17 cellular contexts compared by ENCODE assay signal in the genomic region with DNA sequence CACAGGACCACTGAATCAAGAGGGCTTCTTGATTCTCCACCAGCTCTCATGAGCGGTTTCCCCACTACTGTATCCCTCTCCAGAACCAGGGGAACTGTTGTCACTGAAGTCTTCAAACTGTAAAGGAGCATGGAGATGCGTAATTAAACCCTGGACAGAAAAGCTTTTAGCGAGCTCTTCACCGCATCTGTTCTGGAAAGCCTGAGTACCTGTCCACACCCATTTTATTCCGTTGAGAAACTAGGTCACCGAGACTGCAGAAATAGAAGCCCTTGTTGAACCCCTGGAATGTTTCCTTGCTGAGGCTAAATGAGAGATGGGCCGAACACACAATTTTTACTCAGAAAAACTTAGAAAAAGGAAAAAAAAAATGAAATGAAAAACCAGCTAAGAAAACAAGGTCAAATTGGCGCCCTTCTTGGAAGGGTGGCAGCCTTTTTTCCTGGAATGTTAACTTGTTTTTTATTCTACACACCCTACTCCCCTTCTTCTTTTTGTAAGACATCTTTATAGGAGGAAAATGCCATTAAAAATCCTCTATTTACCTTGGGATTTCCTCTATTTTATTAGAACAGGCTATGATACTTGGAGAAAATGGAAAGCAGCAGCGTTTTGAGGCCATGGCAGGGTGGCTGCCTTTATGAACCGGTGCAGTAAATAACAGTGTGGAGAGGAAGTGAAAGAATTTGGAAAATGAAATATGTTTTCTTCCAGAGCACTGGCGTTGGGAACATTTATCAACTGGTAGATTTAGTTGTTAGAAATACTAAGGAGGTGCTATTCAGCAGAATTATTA. TPM values are rescaled to one million over a fixed set of nuclear protein-coding genes. Genes with fewer than 3 reads are reported as not detected.
A peak's percentile ranks its signal among the peaks of the same experiment; 100 is the strongest.
DNase-seq lines count a peak whose midpoint lies in the region; ATAC-seq and TF ChIP-seq lines count a peak whose summit lies in the region.
"Had no signal": no experiment of that assay in that cellular context is flagged by ENCODE, and none has a peak within 500 bp of the region (broad histone marks: within the 10 kb centered on the region; RNA-seq: fewer than 3 reads in every experiment).

No MANE protein-coding gene starts in this region.

- H3K4me1 ChIP-seq in right atrium auricular region (no peaks in the 10 kb centered on the region), left lung (peaks cover 0 to 16% of the 10 kb centered on the region in 2 donors), uterus (no peaks in the 10 kb centered on the region), PC-9 (replicated peaks; ENCODE audit: insufficient read depth) (no peaks in the 10 kb centered on the region)

- no peaks in the 10 kb centered on the region for H3K9me2 ChIP-seq in PC-9 (ENCODE audit: insufficient read depth)

- H3K9me3 Mint-ChIP-seq in activated CD4-positive, alpha-beta memory T cell treated with anti-CD3 and anti-CD28 coated beads, Interleukin-2, amount 10 ng/mL, durations not matched to agents 7 days and 5 days: no peaks in the 10 kb centered on the region

- peaks cover 47% of the 10 kb centered on the region for H3K4me1 Mint-ChIP-seq in activated CD4-positive, alpha-beta memory T cell treated with anti-CD3 and anti-CD28 coated beads, Interleukin-2, amount 10 ng/mL, durations not matched to agents 7 days and 5 days

- H3K36me3 Mint-ChIP-seq in activated CD4-positive, alpha-beta memory T cell treated with anti-CD3 and anti-CD28 coated beads, Interleukin-2, amount 10 ng/mL, durations not matched to agents 7 days and 5 days (ENCODE audit: low read depth): peaks cover 76% of the 10 kb centered on the region

- TF ChIP-seq POLR2A in uterus (IDR thresholded peaks at IDR 0.05): no peak

- H3K79me2 ChIP-seq in PC-9 (ENCODE audit: low read depth): no peaks in the 10 kb centered on the region

- H3K27me3 ChIP-seq in right atrium auricular region: no peaks in the 10 kb centered on the region
- no peaks in the 10 kb centered on the region for H3K27me3 ChIP-seq in left lung
- no peaks in the 10 kb centered on the region for H3K27me3 ChIP-seq in uterus
- no peaks in the 10 kb centered on the region for H3K27me3 ChIP-seq in PC-9 (ENCODE audit: insufficient read depth, low read depth)
- H3K27me3 ChIP-seq: BE2C, cardiac muscle cell, thyroid gland had no signal

- H3K27ac Mint-ChIP-seq in activated CD4-positive, alpha-beta memory T cell treated with anti-CD3 and anti-CD28 coated beads, Interleukin-2, amount 10 ng/mL, durations not matched to agents 7 days and 5 days: peak overlapping the region; percentile 81

- no peak overlapping the region for H3K4me2 ChIP-seq in PC-9

- peaks cover 8% of the 10 kb centered on the region; the same call in 1 of the 2 replicates for H3F3A ChIP-seq in PC-9 (ENCODE audit: insufficient read depth, low read depth)

- no peak overlapping the region for H2AFZ ChIP-seq in PC-9

- no peaks in the 10 kb centered on the region for H3K27me3 Mint-ChIP-seq in activated CD4-positive, alpha-beta memory T cell treated with anti-CD3 and anti-CD28 coated beads, Interleukin-2, amount 10 ng/mL, durations not matched to agents 7 days and 5 days

- POLR2A ChIA-PET in activated CD4-positive, alpha-beta memory T cell treated with anti-CD3 and anti-CD28 coated beads, Interleukin-2, amount 10 ng/mL, durations not matched to agents 7 days and 5 days (lab: Charles Lee): interaction anchor here (0.9 to 1.4 kb wide), 2 partner anchors 12 to 15 kb away, joined by 4 read pairs; no protein-coding TSS in a partner anchor
- POLR2A ChIA-PET in PC-9 (lab: Charles Lee; ENCODE audit: unreplicated experiment): no interaction called here

- intact Hi-C loops in left ventricle myocardium superior (cut with micrococcal nuclease): no loop called here
- intact Hi-C loops in left lung (cut with DNase I): no loop called here
- intact Hi-C loops in uterus (cut with DNase I; ENCODE audit: low total_unique reads): no loop called here
- intact Hi-C loops in PC-9 (cut with micrococcal nuclease; ENCODE audit: unreplicated experiment): no loop called here

- BruUV-seq in PC-9 (replicated peaks; lab: Mats Ljungman, UMichigan): no TSS peak

- DNase-seq in right atrium auricular region (ENCODE audit: low spot score) (no peak), left ventricle myocardium superior (no peak), left lung (no peak), uterus (no peak), SKM-1 (lab: John Stamatoyannopoulos, UW; ENCODE audit: unreplicated experiment) (no peak), PC-9 (no peak)
- DNase-seq in activated CD4-positive, alpha-beta memory T cell treated with anti-CD3 and anti-CD28 coated beads, Interleukin-2, amount 10 ng/mL, durations not matched to agents 7 days and 5 days: no peak
- DNase-seq: activated CD4-positive, alpha-beta T cell treated with anti-CD3 and anti-CD28 coated beads for 48 hours; activated gamma-delta T cell treated with Interleukin-2 at 50 U/mL for 16 hours; BE2C; DMS53; NCI-H1105; NCI-H526 treated with DMSO at 0.1 percent for 48 hours; thyroid gland had no signal

- no peak for TF ChIP-seq CTCF in right atrium auricular region (IDR thresholded peaks at IDR 0.05)
- TF ChIP-seq CTCF in left lung (IDR thresholded peaks at IDR 0.05): no peak
- TF ChIP-seq CTCF in uterus (IDR thresholded peaks at IDR 0.05): no peak
- TF ChIP-seq CTCF in PC-9 (conservative IDR thresholded peaks at IDR 0.05): no peak

- H4K20me1 ChIP-seq in PC-9 (ENCODE audit: insufficient read depth): peaks cover 27% of the 10 kb centered on the region

- ATAC-seq in left ventricle myocardium superior: no peak
- peak; percentile 79 for ATAC-seq in left lung
- ATAC-seq in HG03159 (IDR thresholded peaks at IDR 0.05; ENCODE audit: unreplicated experiment): no peak
- ATAC-seq: Panc1 had no signal

- CTCF ChIA-PET in activated CD4-positive, alpha-beta memory T cell treated with anti-CD3 and anti-CD28 coated beads, Interleukin-2, amount 10 ng/mL, durations not matched to agents 7 days and 5 days (lab: Charles Lee): interaction anchor here (0.5 to 5.6 kb wide), 4 partner anchors 13 to 61 kb away, joined by 3 to 54 read pairs (median 3); no protein-coding TSS in a partner anchor
- CTCF ChIA-PET in PC-9 (lab: Charles Lee): no interaction called here

- no peaks in the 10 kb centered on the region for H3K9me3 ChIP-seq in right atrium auricular region
- no peaks in the 10 kb centered on the region for H3K9me3 ChIP-seq in left lung
- no peaks in the 10 kb centered on the region for H3K9me3 ChIP-seq in uterus
- no peaks in the 10 kb centered on the region for H3K9me3 ChIP-seq in PC-9 (ENCODE audit: insufficient read depth, low read depth)
- H3K9me3 ChIP-seq: BE2C, thyroid gland had no signal

- peak overlapping the region; percentile 15 to 37 for H3K27ac ChIP-seq in right atrium auricular region
- peak overlapping the region in 1 of 2 donors; percentile 6 for H3K27ac ChIP-seq in left lung
- peak overlapping the region; percentile 20 to 39 for H3K27ac ChIP-seq in uterus
- H3K27ac ChIP-seq in PC-9: no peak overlapping the region
- H3K27ac ChIP-seq: cardiac muscle cell had no signal

- H3K36me3 ChIP-seq in right atrium auricular region: peaks cover 67% of the 10 kb centered on the region
- peaks cover 0 to 85% of the 10 kb centered on the region in 2 donors for H3K36me3 ChIP-seq in left lung
- H3K36me3 ChIP-seq in uterus: no peaks in the 10 kb centered on the region
- peaks cover 41% of the 10 kb centered on the region for H3K36me3 ChIP-seq in PC-9 (ENCODE audit: low read depth)

- no peak overlapping the region for H3K4me3 ChIP-seq in right atrium auricular region
- H3K4me3 ChIP-seq in left lung: no peak overlapping the region
- H3K4me3 ChIP-seq in uterus: no peak overlapping the region
- no peak overlapping the region for H3K4me3 ChIP-seq in PC-9
- H3K4me3 ChIP-seq: cardiac muscle cell, thyroid gland had no signal

- peak overlapping the region; percentile 9 for H3K4me3 Mint-ChIP-seq in activated CD4-positive, alpha-beta memory T cell treated with anti-CD3 and anti-CD28 coated beads, Interleukin-2, amount 10 ng/mL, durations not matched to agents 7 days and 5 days

RNA-seq across cellular contexts. Expression of a gene that starts 52.6 kb away (rescaled TPM):
- total RNA-seq in right atrium auricular region (10 to 100 TPM; 58.4 to 76.4 TPM), left ventricle myocardium superior (29.1 TPM), left lung (100 to 1,000 TPM in 1 of 2 donors, 10 to 100 TPM in 1; 86.6 to 106 TPM), uterus (100 to 1,000 TPM; 108 to 441 (median 190) TPM), PC-9 (2021) (18.6 and 19.9 TPM in 2 replicates)
- under 1 TPM; 0.18 to 0.23 TPM for total RNA-seq in activated CD4-positive, alpha-beta memory T cell treated with anti-CD3 and anti-CD28 coated beads, Interleukin-2, amount 10 ng/mL, durations not matched to agents 7 days and 5 days

Comparison
In these comparisons a context has a peak if more than half of its experiments do, and no peak if none do; other contexts are left out.
1. RNA of a gene that starts 52.6 kb away (total RNA-seq): 108 to 441 TPM in uterus, 86.6 to 106 TPM in left lung, 58.4 to 76.4 TPM in right atrium auricular region, 29.1 TPM in left ventricle myocardium superior (single experiment) and 18.6 to 19.9 TPM in PC-9; 0.18 to 0.23 TPM in activated CD4-positive, alpha-beta memory T cell treated with anti-CD3 and anti-CD28 coated beads, Interleukin-2, amount 10 ng/mL, durations not matched to agents 7 days and 5 days; every median in the first group is over 10 times any median in the second.